26 cellular contexts compared by ENCODE assay signal in genomic region chr19:418761-419632, GRCh38. TPM values are rescaled to one million over a fixed set of nuclear protein-coding genes. Genes with fewer than 3 reads are reported as not detected.
DNase-seq lines count a peak whose midpoint lies in the region; ATAC-seq and TF ChIP-seq lines count a peak whose summit lies in the region.
"Had no signal": no experiment of that assay in that cellular context is flagged by ENCODE, and none has a peak within 500 bp of the region (broad histone marks: within the 10 kb centered on the region; RNA-seq: fewer than 3 reads in every experiment).

No MANE protein-coding gene starts in this region.

- TF ChIP-seq CTCF in heart right ventricle (IDR thresholded peaks at IDR 0.05) (no peak), lower lobe of right lung (IDR thresholded peaks at IDR 0.05) (no peak), upper lobe of left lung (IDR thresholded peaks at IDR 0.05) (no peak)

- no peak for TF ChIP-seq EP300 in upper lobe of left lung (IDR thresholded peaks at IDR 0.05)

- H3K4me3 ChIP-seq in heart right ventricle (peak overlapping the region in 1 of 10 donors; percentile 7), lower lobe of right lung (no peak overlapping the region), upper lobe of left lung (no peak overlapping the region)
- H3K4me3 ChIP-seq: A549, smooth muscle cell had no signal

- H3K27me3 ChIP-seq in heart right ventricle (no peaks in the 10 kb centered on the region), lower lobe of right lung (ENCODE audit: low read depth) (no peaks in the 10 kb centered on the region), upper lobe of left lung (no peaks in the 10 kb centered on the region)

- WGBS in heart right ventricle, 2 donors: 77 to 80% methylated on average over 51 of the region's 51 CpGs
- 74 to 78% methylated on average over 23 to 51 of the region's 51 CpGs for WGBS in upper lobe of left lung, 2 donors

- peaks cover 0 to 17% (median 7%) of the 10 kb centered on the region in 9 donors for H3K4me1 ChIP-seq in heart right ventricle
- H3K4me1 ChIP-seq in lower lobe of right lung: peaks cover 8% of the 10 kb centered on the region
- peaks cover 0 to 12% (median 0%) of the 10 kb centered on the region in 4 donors for H3K4me1 ChIP-seq in upper lobe of left lung
- H3K4me1 ChIP-seq: A549 had no signal

- H3K27ac ChIP-seq in heart right ventricle (peak overlapping the region in 4 of 10 donors; percentile 12 to 49 (median 44)), lower lobe of right lung (no peak overlapping the region), upper lobe of left lung (no peak overlapping the region)
- H3K27ac ChIP-seq: A549 had no signal

- H3K9me3 ChIP-seq in heart right ventricle (no peaks in the 10 kb centered on the region), lower lobe of right lung (no peaks in the 10 kb centered on the region), upper lobe of left lung (no peaks in the 10 kb centered on the region)
- H3K9me3 ChIP-seq: A549 had no signal

- peaks cover 0 to 64% (median 0%) of the 10 kb centered on the region in 9 donors for H3K36me3 ChIP-seq in heart right ventricle
- no peaks in the 10 kb centered on the region for H3K36me3 ChIP-seq in lower lobe of right lung
- peaks cover 0 to 19% (median 6%) of the 10 kb centered on the region in 4 donors for H3K36me3 ChIP-seq in upper lobe of left lung

- peak; percentile 36 for DNase-seq in Right ventricle myocardium superior
- no peak for DNase-seq in cardiac septum (ENCODE audit: low spot score)
- DNase-seq in heart right ventricle: no peak
- peak; percentile 40 for DNase-seq in lower lobe of right lung
- DNase-seq in upper lobe of left lung: peak; percentile 12 to 80
- DNase-seq in effector CD4-positive, alpha-beta T cell: no peak
- no peak for DNase-seq in NCI-H2196 (lab: John Stamatoyannopoulos, UW; ENCODE audit: unreplicated experiment)
- DNase-seq: activated naive CD4-positive, alpha-beta T cell; activated T-cell treated with anti-CD3 and anti-CD28 coated beads, Interleukin-2, amount 50 U/mL, for 24 hours; AML-193; CD4-positive, alpha-beta T cell; hippocampal formation; KBM-7; midbrain; naive B cell; NCI-H1105; NCI-H187 treated with DMSO at 0.1 percent for 48 hours; NCI-H2171; NCI-H510A; stimulated activated CD4-positive, alpha-beta T cell treated with anti-CD3 and anti-CD28 coated beads, Interleukin-2, amount 100 ng/mL, for 24 hours; stimulated activated CD8-positive, alpha-beta memory T cell treated with anti-CD3 and anti-CD28 coated beads, Interleukin-4, amount 100 ng/mL, for 48 hours; stimulated activated naive CD8-positive, alpha-beta T cell treated with anti-CD3 and anti-CD28 coated beads, Interleukin-15, amount 100 ng/mL, for 72 hours had no signal

- ATAC-seq in Right ventricle myocardium superior (ENCODE audit: poor library complexity): no peak
- peak; percentile 43 to 80 (median 60) for ATAC-seq in heart right ventricle
- peak in 1 of 2 donors; percentile 31 for ATAC-seq in lower lobe of right lung
- no peak for ATAC-seq in upper lobe of left lung (ENCODE audit: low FRiP score in 2 of 2)
- ATAC-seq in GM21723 (IDR thresholded peaks at IDR 0.05; ENCODE audit: unreplicated experiment): no peak
- ATAC-seq: stimulated activated naive CD8-positive, alpha-beta T cell treated with anti-CD3 and anti-CD28 coated beads, Interleukin-15, amount 100 ng/mL, for 72 hours had no signal

- intact Hi-C loops in Right ventricle myocardium superior (cut with DNase I) (no loop called here), cardiac septum (cut with DNase I) (no loop called here), heart right ventricle (cut with DNase I) (no loop called here), lower lobe of right lung (cut with DNase I) (no loop called here)

- no peak for TF ChIP-seq POLR2A in upper lobe of left lung (IDR thresholded peaks at IDR 0.05)

RNA-seq across cellular contexts. Expression of gene C2CD4C, which starts 10.1 kb away (rescaled TPM):
- total RNA-seq in Right ventricle myocardium superior (1.7 TPM), cardiac septum (2.7 TPM), heart right ventricle (1 to 10 TPM in 3 of 10 donors, under 1 TPM in 7; 0.26 to 2.2 (median 0.62) TPM), lower lobe of right lung (2.2 TPM), upper lobe of left lung (1 to 10 TPM in 4 of 6 donors, under 1 TPM in 2; 0.76 to 2.1 (median 1.6) TPM)
- 1 to 10 TPM; 2.1 to 2.2 TPM for polyA plus RNA-seq in heart right ventricle
- total RNA-seq: CD4-positive, alpha-beta T cell; M059J had no signal

RNA-seq across cellular contexts. Expression of gene SHC2, which starts 41.8 kb away (rescaled TPM):
- 8.8 TPM for total RNA-seq in Right ventricle myocardium superior
- 16.8 TPM for total RNA-seq in cardiac septum
- total RNA-seq in heart right ventricle: 10 to 100 TPM in 9 of 10 donors, 1 to 10 TPM in 1; 7.7 to 16.3 (median 12.4) TPM
- 10 to 100 TPM; 11.2 to 33.5 TPM for polyA plus RNA-seq in heart right ventricle
- total RNA-seq in lower lobe of right lung: 24.0 TPM
- total RNA-seq in upper lobe of left lung: 100 to 1,000 TPM in 1 of 6 donors, 10 to 100 TPM in 5; 10.5 to 104 (median 22.5) TPM

Comparison
In these comparisons a context has a peak if more than half of its experiments do, and no peak if none do; other contexts are left out.
1. ATAC-seq: peak in heart right ventricle (8 of 8); none in Right ventricle myocardium superior (single experiment), upper lobe of left lung (0 of 2) and GM21723 (single experiment).
2. DNase-seq: peak in Right ventricle myocardium superior (single experiment), lower lobe of right lung (single experiment) and upper lobe of left lung (2 of 2); none in cardiac septum (single experiment), heart right ventricle (0 of 2), effector CD4-positive, alpha-beta T cell (single experiment) and NCI-H2196 (single experiment).